Comparison of ENCODE assay signal across 17 cellular contexts in the genomic region with DNA sequence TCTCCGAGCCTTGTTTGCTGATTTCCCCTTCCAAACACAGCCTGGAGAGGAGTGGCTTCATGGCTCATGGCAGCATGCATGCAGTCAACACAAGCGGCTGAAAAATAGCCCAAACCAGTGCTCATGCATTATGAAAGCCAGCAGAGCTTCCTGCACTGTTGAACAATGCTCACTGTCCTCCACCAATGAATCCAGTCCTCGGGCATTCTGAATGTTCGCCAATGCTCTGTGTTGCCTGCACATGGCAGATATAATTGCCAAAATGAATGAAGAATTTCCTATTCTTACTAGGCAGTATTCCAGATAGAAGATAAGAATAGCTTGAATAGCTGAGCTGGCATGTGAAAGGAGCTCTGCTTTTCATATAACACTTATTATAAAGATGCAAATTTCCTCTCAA.
DNase-seq lines count a peak whose midpoint lies in the region; ATAC-seq and TF ChIP-seq lines count a peak whose summit lies in the region.
"Had no signal": no experiment of that assay in that cellular context is flagged by ENCODE, and none has a peak within 500 bp of the region (broad histone marks: within the 10 kb centered on the region; RNA-seq: fewer than 3 reads in every experiment).

No MANE protein-coding gene starts in this region.

- DNase-seq in Right ventricle myocardium inferior (ENCODE audit: missing footprints) (peak; percentile 41), right atrium auricular region (ENCODE audit: low spot score) (no peak), astrocyte of the spinal cord (ENCODE audit: low read depth, low spot score) (peak; percentile 22), left ventricle myocardium superior (no peak), superior temporal gyrus (ENCODE audit: extremely low spot score) (peak; percentile 81), GM19240 (ENCODE audit: insufficient read length, low spot score) (no peak), SW480 (ENCODE audit: low spot score) (no peak)
- DNase-seq: brain microvascular endothelial cell; CD4-positive, CD25-positive, alpha-beta regulatory T cell; DMS79 treated with DMSO at 0.1 percent for 48 hours; effector memory CD4-positive, alpha-beta T cell; foreskin keratinocyte; NCI-H187; ovary had no signal

- peaks cover 0 to 6% of the 10 kb centered on the region in 2 donors for H3K4me1 ChIP-seq in right atrium auricular region

- ATAC-seq in Right ventricle myocardium inferior (peak; percentile 64), left ventricle myocardium superior (peak; percentile 31), HG02981 (IDR thresholded peaks at IDR 0.05; ENCODE audit: unreplicated experiment) (no peak)
- ATAC-seq: foreskin keratinocyte; stimulated activated memory B cell treated with anti-CD40 and anti-IgM and Interleukin-4, amounts not matched to agents 10 μg/mL and 1 μg/mL and 100 μg/mL, for 72 hours had no signal

- no peak overlapping the region for H3K4me3 ChIP-seq in right atrium auricular region
- H3K4me3 ChIP-seq in astrocyte of the spinal cord (ENCODE audit: low read depth, low read length) = no peak overlapping the region
- H3K4me3 ChIP-seq: ovary had no signal

- H3K27me3 ChIP-seq in right atrium auricular region = no peaks in the 10 kb centered on the region
- H3K27me3 ChIP-seq: brain microvascular endothelial cell, foreskin keratinocyte, ovary had no signal

- H3K27ac ChIP-seq in right atrium auricular region = no peak overlapping the region
- H3K27ac ChIP-seq: brain microvascular endothelial cell, foreskin keratinocyte, KMS-11, ovary had no signal

- intact Hi-C loops in Right ventricle myocardium inferior (cut with DNase I) (no loop called here), left ventricle myocardium superior (cut with micrococcal nuclease) (no loop called here)

- in situ Hi-C loops in astrocyte of the spinal cord (cut with HindIII; ENCODE audit: low sequenced_read_pairs) = no loop called here

- TF ChIP-seq CTCF in right atrium auricular region (IDR thresholded peaks at IDR 0.05) (no peak), astrocyte of the spinal cord (IDR thresholded peaks at IDR 0.05; ENCODE audit: low read depth, low read length) (no peak)

- H3K36me3 ChIP-seq in right atrium auricular region = no peaks in the 10 kb centered on the region
- H3K36me3 ChIP-seq: brain microvascular endothelial cell, ovary had no signal

- H3K9me3 ChIP-seq in right atrium auricular region = no peaks in the 10 kb centered on the region
- H3K9me3 ChIP-seq: ovary had no signal

Comparison
In these comparisons a context has a peak if more than half of its experiments do, and no peak if none do; other contexts are left out.
1. DNase-seq: peak in Right ventricle myocardium inferior (single experiment), astrocyte of the spinal cord (single experiment) and superior temporal gyrus (single experiment); none in right atrium auricular region (single experiment), left ventricle myocardium superior (single experiment), GM19240 (single experiment) and SW480 (single experiment).